In genomic region chr1:156746381-156746715, GRCh38 we compare ENCODE assay signal across 8 cellular contexts. TPM values are rescaled to one million over a fixed set of nuclear protein-coding genes. Genes with fewer than 3 reads are reported as not detected.
DNase-seq lines count a peak whose midpoint lies in the region; ATAC-seq and TF ChIP-seq lines count a peak whose summit lies in the region.

No MANE protein-coding gene starts in this region.

- intact Hi-C loops in PC-9 (cut with micrococcal nuclease; ENCODE audit: unreplicated experiment), result no loop called here

- peaks cover 79% of the 10 kb centered on the region for H3K79me2 ChIP-seq in PC-9 (ENCODE audit: low read depth)
- peaks cover 76% of the 10 kb centered on the region for H3K79me2 ChIP-seq in neural progenitor cell (ENCODE audit: low read depth)

- no peaks in the 10 kb centered on the region for H3K27me3 Mint-ChIP-seq in effector memory CD8-positive, alpha-beta T cell
- H3K27me3 Mint-ChIP-seq in neural progenitor cell (ENCODE audit: insufficient read depth, low read depth), result peaks cover 4% of the 10 kb centered on the region

- no peak for TF ChIP-seq CTCF in PC-9 (conservative IDR thresholded peaks at IDR 0.05)
- no peak for TF ChIP-seq CTCF in neural progenitor cell (IDR thresholded peaks at IDR 0.05)

- DNase-seq in PC-9, result no peak
- DNase-seq in effector memory CD8-positive, alpha-beta T cell, result peak in 2 of 3 experiments; percentile 18 to 35
- DNase-seq in neural progenitor cell (ENCODE audit: low spot score), result no peak
- no peak for DNase-seq in NCI-H1417 (lab: John Stamatoyannopoulos, UW)
- DNase-seq in NAMALWA (ENCODE audit: low spot score), result no peak

- H3K9me3 ChIP-seq in BLaER1 (no peaks in the 10 kb centered on the region), PC-9 (ENCODE audit: insufficient read depth, low read depth) (no peaks in the 10 kb centered on the region), neural progenitor cell (ENCODE audit: low read depth) (no peaks in the 10 kb centered on the region)

- peak overlapping the region; percentile 83 to 91 for H3K4me3 Mint-ChIP-seq in effector memory CD8-positive, alpha-beta T cell
- H3K4me3 Mint-ChIP-seq in neural progenitor cell, result peak overlapping the region; percentile 100

- CTCF ChIA-PET in PC-9 (lab: Charles Lee), result no interaction called here

- H3K36me3 Mint-ChIP-seq in effector memory CD8-positive, alpha-beta T cell (ENCODE audit: insufficient read depth), result peaks cover 51% of the 10 kb centered on the region
- peaks cover 16% of the 10 kb centered on the region for H3K36me3 Mint-ChIP-seq in neural progenitor cell

- H3K27ac Mint-ChIP-seq in effector memory CD8-positive, alpha-beta T cell, result peak overlapping the region; percentile 97 to 98
- peak overlapping the region; percentile 100 for H3K27ac Mint-ChIP-seq in neural progenitor cell

- ATAC-seq in effector memory CD8-positive, alpha-beta T cell (replicated peaks), result no peak
- ATAC-seq in HG02840 (IDR thresholded peaks at IDR 0.05; ENCODE audit: low FRiP score, unreplicated experiment), result no peak
- ATAC-seq in GM21619 (IDR thresholded peaks at IDR 0.05; ENCODE audit: unreplicated experiment), result no peak

- peaks cover 54 to 59% of the 10 kb centered on the region in 2 donors for H3K4me1 Mint-ChIP-seq in effector memory CD8-positive, alpha-beta T cell (ENCODE audit: low read depth in 2 of 2)
- H3K4me1 Mint-ChIP-seq in neural progenitor cell, result peaks cover 60% of the 10 kb centered on the region

- peaks cover 66% of the 10 kb centered on the region for H3K36me3 ChIP-seq in BLaER1
- H3K36me3 ChIP-seq in PC-9 (ENCODE audit: low read depth), result peaks cover 32% of the 10 kb centered on the region
- H3K36me3 ChIP-seq in neural progenitor cell, result no peaks in the 10 kb centered on the region

- H4K20me1 ChIP-seq in BLaER1 (peaks cover 63% of the 10 kb centered on the region), PC-9 (ENCODE audit: insufficient read depth) (peaks cover 16% of the 10 kb centered on the region), neural progenitor cell (ENCODE audit: low read depth) (peaks cover 24% of the 10 kb centered on the region)

- H3K27me3 ChIP-seq in BLaER1 (no peaks in the 10 kb centered on the region), PC-9 (ENCODE audit: insufficient read depth, low read depth) (no peaks in the 10 kb centered on the region), neural progenitor cell (no peaks in the 10 kb centered on the region)

- peak overlapping the region; percentile 79; the same call in 1 of the 2 replicates for H3K27ac ChIP-seq in BLaER1
- peak overlapping the region; percentile 93 for H3K27ac ChIP-seq in PC-9
- H3K27ac ChIP-seq in neural progenitor cell, result peak overlapping the region; percentile 99

- H2AFZ ChIP-seq in PC-9, result no peak overlapping the region
- H2AFZ ChIP-seq in neural progenitor cell (replicated peaks), result no peak overlapping the region

- H3K9me2 ChIP-seq in PC-9 (ENCODE audit: insufficient read depth), result no peaks in the 10 kb centered on the region

- H3K4me2 ChIP-seq in BLaER1 (peak overlapping the region; percentile 96), PC-9 (peak overlapping the region; percentile 100), neural progenitor cell (peak overlapping the region; percentile 100)

- peaks cover 0 to under 1% of the 10 kb centered on the region in 2 donors for H3K9me3 Mint-ChIP-seq in effector memory CD8-positive, alpha-beta T cell
- no peaks in the 10 kb centered on the region for H3K9me3 Mint-ChIP-seq in neural progenitor cell

- H3K4me3 ChIP-seq in BLaER1 (no peak overlapping the region), PC-9 (peak overlapping the region; percentile 95), neural progenitor cell (peak overlapping the region; percentile 100)

- BruUV-seq in PC-9 (replicated peaks; lab: Mats Ljungman, UMichigan), result no TSS peak

- H3F3A ChIP-seq in PC-9 (ENCODE audit: insufficient read depth, low read depth), result peaks cover 81% of the 10 kb centered on the region
- peaks cover 74% of the 10 kb centered on the region for H3F3A ChIP-seq in neural progenitor cell (ENCODE audit: low read depth)

- H3K9ac ChIP-seq in BLaER1 (no peak overlapping the region), neural progenitor cell (no peak overlapping the region)

- H3K4me1 ChIP-seq in BLaER1, result peaks cover 61% of the 10 kb centered on the region
- peaks cover 34% of the 10 kb centered on the region for H3K4me1 ChIP-seq in PC-9 (replicated peaks; ENCODE audit: insufficient read depth)
- peaks cover 46% of the 10 kb centered on the region for H3K4me1 ChIP-seq in neural progenitor cell

- POLR2A ChIA-PET in PC-9 (lab: Charles Lee; ENCODE audit: unreplicated experiment), result interaction anchor here (0.6 to 0.7 kb wide), 2 partner anchors 18 to 21 kb away, joined by 4 to 10 read pairs; partner anchors contain the start of genes ISG20L2, METTL25B and PRCC

RNA-seq across cellular contexts. Expression of gene HDGF, which starts 5.1 kb away (rescaled TPM):
- total RNA-seq in PC-9 (2021), result 472 and 498 TPM in 2 replicates
- 246 and 366 TPM in 2 replicates for total RNA-seq in neural progenitor cell (ENCODE audit: low replicate concordance)

RNA-seq across cellular contexts. Expression of gene MRPL24, which starts 5.5 kb away (rescaled TPM):
- total RNA-seq in PC-9 (2021) (74.1 and 85.3 TPM in 2 replicates), neural progenitor cell (ENCODE audit: low replicate concordance) (21.4 and 24.7 TPM in 2 replicates)

RNA-seq across cellular contexts. Expression of gene ISG20L2, which starts 17.8 kb away (rescaled TPM):
- 25.4 and 33.2 TPM in 2 replicates for total RNA-seq in PC-9 (2021)
- 17.4 and 23.7 TPM in 2 replicates for total RNA-seq in neural progenitor cell (ENCODE audit: low replicate concordance)

RNA-seq across cellular contexts. Expression of gene METTL25B, which starts 18.1 kb away (rescaled TPM):
- total RNA-seq in PC-9 (2021) (51.0 and 77.7 TPM in 2 replicates), neural progenitor cell (ENCODE audit: low replicate concordance) (21.4 and 26.5 TPM in 2 replicates)

RNA-seq across cellular contexts. Expression of gene PRCC, which starts 21.0 kb away (rescaled TPM):
- total RNA-seq in PC-9 (2021), result 47.8 and 56.6 TPM in 2 replicates
- total RNA-seq in neural progenitor cell (ENCODE audit: low replicate concordance), result 30.1 and 43.1 TPM in 2 replicates

Comparison
In these comparisons a context has a peak if more than half of its experiments do, and no peak if none do; other contexts are left out.
1. DNase-seq: peak in effector memory CD8-positive, alpha-beta T cell (2 of 3); none in PC-9 (0 of 2), neural progenitor cell (single experiment), NCI-H1417 (0 of 3) and NAMALWA (single experiment).
2. Peak in every context shown above with its lines, with median percentiles within 50 percentile points of each other: H3K27ac ChIP-seq and H3K4me2 ChIP-seq.